20 cellular contexts compared by ENCODE assay signal in the genomic region with DNA sequence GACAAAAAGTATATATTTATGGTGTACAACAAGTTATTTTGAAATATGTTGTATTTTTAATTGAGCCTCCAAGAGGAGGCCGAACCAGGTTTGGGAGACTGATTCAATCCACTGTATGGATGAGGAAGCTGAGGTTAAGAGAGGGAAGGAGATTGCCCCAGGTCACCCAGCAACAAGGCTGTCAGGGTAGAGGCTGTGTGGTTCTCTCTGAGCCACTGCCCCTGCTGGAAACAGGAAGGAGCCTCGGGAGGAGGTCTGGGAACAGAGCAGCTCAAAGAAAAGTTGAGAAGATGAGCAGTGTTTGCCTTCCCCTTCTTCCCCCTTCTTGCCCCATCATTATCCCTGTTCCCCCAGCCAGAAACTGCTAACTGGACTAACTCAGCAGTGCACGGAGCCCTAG. TPM values are rescaled to one million over a fixed set of nuclear protein-coding genes. Genes with fewer than 3 reads are reported as not detected.
DNase-seq lines count a peak whose midpoint lies in the region; FAIRE-seq and TF ChIP-seq lines count a peak whose summit lies in the region.
"Had no signal": no experiment of that assay in that cellular context is flagged by ENCODE, and none has a peak within 500 bp of the region (broad histone marks: within the 10 kb centered on the region; RNA-seq: fewer than 3 reads in every experiment).

No MANE protein-coding gene starts in this region.

- H3K9me3 ChIP-seq in parathyroid adenoma (ENCODE audit: control insufficient read depth, low read length) (no peaks in the 10 kb centered on the region), small intestine (ENCODE audit: control insufficient read depth, low read depth) (no peaks in the 10 kb centered on the region)
- H3K9me3 ChIP-seq: stomach had no signal

- peaks cover 42% of the 10 kb centered on the region for H3K4me1 ChIP-seq in parathyroid adenoma
- no peaks in the 10 kb centered on the region for H3K4me1 ChIP-seq in small intestine (ENCODE audit: control insufficient read depth in 2 of 2, insufficient read depth in 1 of 2, low read depth in 1 of 2, low read length in 1 of 2)
- H3K4me1 ChIP-seq: stomach had no signal

- DNase-seq in DMS 273 (lab: John Stamatoyannopoulos, UW; ENCODE audit: unreplicated experiment) (peak; percentile 16), DMS 273 treated with DMSO at 0.1 percent for 48 hours (lab: John Stamatoyannopoulos, UW) (no peak), SKM-1 (lab: John Stamatoyannopoulos, UW; ENCODE audit: unreplicated experiment) (peak; percentile 60), iPS-NIHi7 (ENCODE audit: extremely low spot score) (peak; percentile 48), T1000 (lab: John Stamatoyannopoulos, UW) (no peak), caudate nucleus (lab: John Stamatoyannopoulos, UW) (no peak), small intestine (no peak)
- DNase-seq: activated gamma-delta T cell treated with Interleukin-2 at 50 U/mL for 16 hours, dorsolateral prefrontal cortex, erythroblast, foreskin melanocyte, HCEC 1CT, NCI-H1092 treated with DMSO at 0.1 percent for 48 hours, NCI-H510A treated with DMSO at 0.1 percent for 48 hours, stomach had no signal

- H3K4me3 ChIP-seq in parathyroid adenoma (ENCODE audit: low read depth, low read length): no peak overlapping the region
- no peak overlapping the region for H3K4me3 ChIP-seq in small intestine (ENCODE audit: low read depth in 1 of 2, low read length in 2 of 2)
- H3K4me3 ChIP-seq: dorsolateral prefrontal cortex, hepatocyte, stomach had no signal

- no peak overlapping the region for H3K27ac ChIP-seq in parathyroid adenoma
- H3K27ac ChIP-seq in caudate nucleus (ENCODE audit: low read depth, low read length): no peak overlapping the region
- no peak overlapping the region for H3K27ac ChIP-seq in small intestine (ENCODE audit: low read depth in 1 of 2, low read length in 1 of 2)
- H3K27ac ChIP-seq: 22Rv1, hepatocyte, KMS-11, stomach had no signal

- no peak for TF ChIP-seq CTCF in parathyroid adenoma (IDR thresholded peaks at IDR 0.05)

- H2AFZ ChIP-seq in parathyroid adenoma: peak overlapping the region; percentile 36
- H2AFZ ChIP-seq: hepatocyte had no signal

- H3K4me2 ChIP-seq in parathyroid adenoma (ENCODE audit: low read length): no peak overlapping the region
- H3K4me2 ChIP-seq: hepatocyte, KMS-11 had no signal

- H3K9ac ChIP-seq in parathyroid adenoma: no peak overlapping the region
- H3K9ac ChIP-seq: KMS-11 had no signal

- no peak for FAIRE-seq in small intestine (lab: Jason Lieb, UNC)

- H3K79me2 ChIP-seq in parathyroid adenoma: no peaks in the 10 kb centered on the region
- H3K79me2 ChIP-seq: hepatocyte had no signal

- H3K36me3 ChIP-seq in parathyroid adenoma (ENCODE audit: control insufficient read depth, insufficient read depth, low read length) (no peaks in the 10 kb centered on the region), small intestine (ENCODE audit: control insufficient read depth in 2 of 2, insufficient read depth in 2 of 2, low read length in 2 of 2) (no peaks in the 10 kb centered on the region)
- H3K36me3 ChIP-seq: stomach had no signal

- H3K27me3 ChIP-seq in parathyroid adenoma (ENCODE audit: control insufficient read depth, insufficient read depth, low read length) (no peaks in the 10 kb centered on the region), small intestine (ENCODE audit: control insufficient read depth in 2 of 2, insufficient read depth in 2 of 2, low read length in 2 of 2) (no peaks in the 10 kb centered on the region)
- H3K27me3 ChIP-seq: hepatocyte had no signal

- WGBS in small intestine, 3 donors: 70 to 83% (median 75%) methylated on average over 3 of the region's 3 CpGs

RNA-seq across cellular contexts. Expression of a gene that starts 6.6 kb away (rescaled TPM):
- polyA plus RNA-seq in small intestine: under 1 TPM in 1 of 3 donors, not detected in 2; 0.01 TPM
- polyA plus RNA-seq: neural cell had no signal

Comparison
In these comparisons a context has a peak if more than half of its experiments do, and no peak if none do; other contexts are left out.
1. DNase-seq: peak in DMS 273 (single experiment), SKM-1 (single experiment) and iPS-NIHi7 (single experiment); none in DMS 273 treated with DMSO at 0.1 percent for 48 hours (single experiment), T1000 (single experiment), caudate nucleus (0 of 61) and small intestine (single experiment).